In genomic region chr7:88357295-88357694, GRCh38 we compare ENCODE assay signal across 10 cellular contexts. TPM values are rescaled to one million over a fixed set of nuclear protein-coding genes. Genes with fewer than 3 reads are reported as not detected.
DNase-seq lines count a peak whose midpoint lies in the region; ATAC-seq, FAIRE-seq and TF ChIP-seq lines count a peak whose summit lies in the region.
"Had no signal": no experiment of that assay in that cellular context is flagged by ENCODE, and none has a peak within 500 bp of the region (broad histone marks: within the 10 kb centered on the region; RNA-seq: fewer than 3 reads in every experiment).

No MANE protein-coding gene starts in this region.

- no peak overlapping the region for H3K9ac ChIP-seq in keratinocyte (ENCODE audit: control insufficient read depth, extremely low read depth, insufficient read depth, low read length)

- H3K27ac ChIP-seq in brain microvascular endothelial cell, result no peak overlapping the region
- H3K27ac ChIP-seq in keratinocyte (ENCODE audit: control insufficient read depth, insufficient read depth, low read length), result no peak overlapping the region
- H3K27ac ChIP-seq in CD4-positive, alpha-beta memory T cell (ENCODE audit: low read depth, low read length), result no peak overlapping the region

- no peaks in the 10 kb centered on the region for H3K9me3 ChIP-seq in keratinocyte (ENCODE audit: control insufficient read depth, low read depth, low read length)
- no peaks in the 10 kb centered on the region for H3K9me3 ChIP-seq in CD4-positive, alpha-beta memory T cell (ENCODE audit: control insufficient read depth in 1 of 2, low read length in 2 of 2)

- in situ Hi-C loops in ACHN (cut with HindIII; ENCODE audit: low pct_ligation_motif_present, low pct_unique_long_range_greater_than_20kb, low sequenced_read_pairs), result no loop called here
- in situ Hi-C loops in brain microvascular endothelial cell (cut with HindIII; ENCODE audit: low pct_ligation_motif_present, low sequenced_read_pairs), result no loop called here

- H3K9me1 ChIP-seq in keratinocyte (ENCODE audit: control insufficient read depth, extremely low read depth, insufficient read depth, low read length), result no peaks in the 10 kb centered on the region

- ATAC-seq in HG02610 (IDR thresholded peaks at IDR 0.05; ENCODE audit: unreplicated experiment) (no peak), HG02973 (IDR thresholded peaks at IDR 0.05; ENCODE audit: unreplicated experiment) (no peak)

- intact Hi-C loops in CD4-positive, alpha-beta memory T cell (cut with micrococcal nuclease), result no loop called here

- no peak for FAIRE-seq in keratinocyte (lab: Jason Lieb, UNC)

- no peak overlapping the region for H2AFZ ChIP-seq in keratinocyte (ENCODE audit: control insufficient read depth, low read length)

- DNase-seq in ACHN, result peak; percentile 74
- DNase-seq in HT1080 (ENCODE audit: low read depth), result peak; percentile 54
- peak; percentile 10 for DNase-seq in brain microvascular endothelial cell
- peak; percentile 4 for DNase-seq in keratinocyte (ENCODE audit: low read depth, low spot score)
- DNase-seq in CD4-positive, alpha-beta memory T cell, result no peak
- no peak for DNase-seq in activated CD4-positive, alpha-beta T cell treated with anti-CD3 and anti-CD28 coated beads for 4 hours
- DNase-seq: CD4-positive, alpha-beta T cell; nephron progenitor cell had no signal

- no peak overlapping the region for H3K4me2 ChIP-seq in keratinocyte (ENCODE audit: control insufficient read depth, extremely low read depth, insufficient read depth, low read depth, low read length)

- TF ChIP-seq CTCF in brain microvascular endothelial cell (IDR thresholded peaks at IDR 0.05; ENCODE audit: low read depth, low read length, missing control alignments) (peak; percentile 62), keratinocyte (optimal IDR thresholded peaks at IDR 0.05 in 1 of 3, IDR thresholded peaks at IDR 0.05 in 1 of 3, conservative IDR thresholded peaks at IDR 0.05 in 1 of 3; ENCODE audit: extremely low read depth in 1 of 3, insufficient read depth in 2 of 3, low read length in 3 of 3) (peak; percentile 59 to 97 (median 82))

- no peaks in the 10 kb centered on the region for H3K79me2 ChIP-seq in keratinocyte (ENCODE audit: control insufficient read depth, insufficient read depth, low read length)

- H3K4me1 ChIP-seq in keratinocyte (ENCODE audit: control insufficient read depth, extremely low read depth, insufficient read depth, low read length), result no peaks in the 10 kb centered on the region
- H3K4me1 ChIP-seq in CD4-positive, alpha-beta memory T cell (ENCODE audit: insufficient read depth, low read length), result no peaks in the 10 kb centered on the region

- H3K27ac Mint-ChIP-seq in CD4-positive, alpha-beta memory T cell, result no peak overlapping the region
- H3K27ac Mint-ChIP-seq: CD4-positive, alpha-beta T cell; nephron progenitor cell had no signal

- no peaks in the 10 kb centered on the region for H3K27me3 Mint-ChIP-seq in CD4-positive, alpha-beta memory T cell

- dilution Hi-C loops in keratinocyte (cut with MboI; ENCODE audit: extremely low pct_ligation_motif_present, low sequenced_read_pairs), result no loop called here

- CTCF ChIA-PET in CD4-positive, alpha-beta memory T cell (lab: Charles Lee; ENCODE audit: partially characterized antibody), result no interaction called here

- no peak overlapping the region for H3K4me3 Mint-ChIP-seq in CD4-positive, alpha-beta memory T cell
- H3K4me3 Mint-ChIP-seq: CD4-positive, alpha-beta T cell; nephron progenitor cell had no signal

- H3K27me3 ChIP-seq in brain microvascular endothelial cell (replicated peaks) (no peaks in the 10 kb centered on the region), keratinocyte (ENCODE audit: control insufficient read depth, extremely low read depth, insufficient read depth, low read length) (no peaks in the 10 kb centered on the region)
- H3K27me3 ChIP-seq in CD4-positive, alpha-beta memory T cell (ENCODE audit: insufficient read depth, low read length), result no peaks in the 10 kb centered on the region

- H3K9me3 Mint-ChIP-seq in CD4-positive, alpha-beta memory T cell, result no peaks in the 10 kb centered on the region
- H3K9me3 Mint-ChIP-seq: CD4-positive, alpha-beta T cell had no signal

- peaks cover 0 to 4% (median under 1%) of the 10 kb centered on the region in 4 donors for H3K4me1 Mint-ChIP-seq in CD4-positive, alpha-beta memory T cell

- H3K36me3 ChIP-seq in brain microvascular endothelial cell (replicated peaks) (no peaks in the 10 kb centered on the region), keratinocyte (ENCODE audit: control insufficient read depth in 2 of 2, extremely low read depth in 1 of 2, insufficient read depth in 2 of 2, low read length in 2 of 2) (no peaks in the 10 kb centered on the region)
- H3K36me3 ChIP-seq in CD4-positive, alpha-beta memory T cell (ENCODE audit: insufficient read depth, low read length), result no peaks in the 10 kb centered on the region

- POLR2A ChIA-PET in CD4-positive, alpha-beta memory T cell (lab: Charles Lee; ENCODE audit: partially characterized antibody), result no interaction called here

- H3K36me3 Mint-ChIP-seq in CD4-positive, alpha-beta memory T cell, result no peaks in the 10 kb centered on the region

- H3K4me3 ChIP-seq in brain microvascular endothelial cell (ENCODE audit: low read depth, low read length), result no peak overlapping the region
- H3K4me3 ChIP-seq in keratinocyte (ENCODE audit: control insufficient read depth in 2 of 3, extremely low read depth in 1 of 3, insufficient read depth in 2 of 3, low read depth in 1 of 3, low read length in 3 of 3), result no peak overlapping the region
- H3K4me3 ChIP-seq in CD4-positive, alpha-beta memory T cell (ENCODE audit: low read length in 2 of 2), result no peak overlapping the region

- no peaks in the 10 kb centered on the region for H4K20me1 ChIP-seq in keratinocyte (ENCODE audit: control insufficient read depth, extremely low read depth, insufficient read depth, low read length)

RNA-seq across cellular contexts. Expression of gene STEAP4, which starts 50.6 kb away (rescaled TPM):
- not detected in 2 replicates for total RNA-seq in HT1080 (2014; rRNA removed; shearing (Covaris generic))
- polyA plus RNA-seq in HT1080 (2015; cell fraction: cytosol; rRNA removed), result 0.01 TPM in 1 of 2 replicates, not detected in the other
- not detected in 2 replicates for polyA plus RNA-seq in HT1080 (2015; cell fraction: nucleus; rRNA removed)
- polyA plus RNA-seq in keratinocyte, result 0.52 to 5.8 TPM (median 2.0 TPM) in 3 replicates
- 20.3 TPM for polyA plus RNA-seq in keratinocyte (2011; ENCODE audit: low read depth)
- polyA plus RNA-seq in keratinocyte (2011; cell fraction: cytosol; rRNA removed), result 0.43 and 0.77 TPM in 2 replicates
- polyA plus RNA-seq in keratinocyte (2011; cell fraction: nucleus; rRNA removed), result 4.7 and 6.1 TPM in 2 replicates
- polyA plus RNA-seq in keratinocyte (2012; ENCODE audit: low replicate concordance), result 0.39 and 13.3 TPM in 2 replicates
- 0.16 to 6.4 TPM (median 2.2 TPM) in 3 replicates for polyA minus RNA-seq in keratinocyte
- polyA minus RNA-seq in keratinocyte (2011; cell fraction: cytosol; rRNA and poly(A)+ RNA removed), result 0.58 TPM
- polyA minus RNA-seq in keratinocyte (2011; cell fraction: nucleus; rRNA and poly(A)+ RNA removed), result 3.5 and 9.3 TPM in 2 replicates
- total RNA-seq in CD4-positive, alpha-beta memory T cell, result not detected
- polyA plus RNA-seq in CD4-positive, alpha-beta memory T cell, result not detected
- total RNA-seq: CD4-positive, alpha-beta T cell had no signal

Comparison
In these comparisons a context has a peak if more than half of its experiments do, and no peak if none do; other contexts are left out.
1. DNase-seq: peak in ACHN (single experiment), HT1080 (single experiment), brain microvascular endothelial cell (single experiment) and keratinocyte (single experiment); none in CD4-positive, alpha-beta memory T cell (0 of 5) and activated CD4-positive, alpha-beta T cell treated with anti-CD3 and anti-CD28 coated beads for 4 hours (0 of 2).